In genomic region chr7:122989041-122989440, GRCh38 we compare ENCODE assay signal across 10 cellular contexts. TPM values are rescaled to one million over a fixed set of nuclear protein-coding genes. Genes with fewer than 3 reads are reported as not detected.
"Had no signal": no experiment of that assay in that cellular context is flagged by ENCODE, and none has a peak within 500 bp of the region (broad histone marks: within the 10 kb centered on the region; RNA-seq: fewer than 3 reads in every experiment).

No MANE protein-coding gene starts in this region.

- H3K4me3 Mint-ChIP-seq: GM23338, H9, HFFc6 had no signal

- ATAC-seq: GM23338, K562 had no signal

- H3K9me3 Mint-ChIP-seq: GM23338 had no signal

- H3K4me2 ChIP-seq: GM23338 had no signal

- DNase-seq: H9, HCEC 1CT, HFFc6, IMR-90 had no signal

- H3K27ac ChIP-seq: HL-60 had no signal

- H3K4me3 ChIP-seq: GM23338, K562 had no signal

- FAIRE-seq: H1, H54, K562 had no signal

- H3K27ac Mint-ChIP-seq: GM23338, H9, HFFc6 had no signal

RNA-seq across cellular contexts. Expression of gene TAS2R16, which starts 6.5 kb away (rescaled TPM):
- total RNA-seq: GM23338, H1, H9, HFFc6, HT1080, IMR-90, K562 had no signal
- polyA plus RNA-seq: GM23338, H1, IMR-90, K562 had no signal
